Comparison of ENCODE assay signal across 22 cellular contexts in genomic region chr3:14183015-14183577, GRCh38. TPM values are rescaled to one million over a fixed set of nuclear protein-coding genes. Genes with fewer than 3 reads are reported as not detected.
A peak's percentile ranks its signal among the peaks of the same experiment; 100 is the strongest.
DNase-seq lines count a peak whose midpoint lies in the region; ATAC-seq and TF ChIP-seq lines count a peak whose summit lies in the region.
"Had no signal": no experiment of that assay in that cellular context is flagged by ENCODE, and none has a peak within 500 bp of the region (broad histone marks: within the 10 kb centered on the region; RNA-seq: fewer than 3 reads in every experiment).

No MANE protein-coding gene starts in this region.

- POLR2A ChIA-PET in PC-3 (lab: Charles Lee; ENCODE audit: unreplicated experiment): no interaction called here

- no TSS peak for BruUV-seq in PC-3 (replicated peaks; lab: Mats Ljungman, UMichigan)

- no peak for TF ChIP-seq POLR2A in esophagus squamous epithelium (IDR thresholded peaks at IDR 0.05)

- H2AFZ ChIP-seq in PC-3 (ENCODE audit: low read length): no peak overlapping the region

- CTCF ChIA-PET in PC-3 (lab: Charles Lee): no interaction called here

- peak overlapping the region; percentile 9 to 31 for H3K27ac Mint-ChIP-seq in natural killer cell
- no peak overlapping the region for H3K27ac Mint-ChIP-seq in natural killer cell treated with Interleukin-12 subunit alpha and Interleukin-12 subunit beta and Interleukin-15 and Interleukin-18, amount 100 ng/mL, for 72 hours

- H3K27me3 Mint-ChIP-seq in natural killer cell (ENCODE audit: low read depth in 2 of 2): no peaks in the 10 kb centered on the region
- no peaks in the 10 kb centered on the region for H3K27me3 Mint-ChIP-seq in natural killer cell treated with Interleukin-12 subunit alpha and Interleukin-12 subunit beta and Interleukin-15 and Interleukin-18, amount 100 ng/mL, for 72 hours

- H3K36me3 ChIP-seq in esophagus squamous epithelium (peaks cover 0 to 60% (median 17%) of the 10 kb centered on the region in 3 donors), PC-3 (ENCODE audit: low read depth, low read length) (peaks cover 55% of the 10 kb centered on the region)

- peaks cover 0 to 51% (median 18%) of the 10 kb centered on the region in 3 donors for H3K4me1 ChIP-seq in esophagus squamous epithelium
- peaks cover 6% of the 10 kb centered on the region; the same call in 1 of the 2 replicates for H3K4me1 ChIP-seq in PC-3 (ENCODE audit: insufficient read depth, low read length)

- peaks cover 9% of the 10 kb centered on the region for H3K36me3 Mint-ChIP-seq in natural killer cell
- H3K36me3 Mint-ChIP-seq in natural killer cell treated with Interleukin-12 subunit alpha and Interleukin-12 subunit beta and Interleukin-15 and Interleukin-18, amount 100 ng/mL, for 72 hours: no peaks in the 10 kb centered on the region

- H3K4me3 ChIP-seq in esophagus squamous epithelium (no peak overlapping the region), PC-3 (ENCODE audit: low read length) (no peak overlapping the region)
- H3K4me3 ChIP-seq: BLaER1 treated with 17β-estradiol and CSF1 and Interleukin-3, amounts not matched to agents 10 nM and 100 nM; SK-N-MC had no signal

- no peaks in the 10 kb centered on the region for H3K9me2 ChIP-seq in PC-3 (replicated peaks; ENCODE audit: low read length)

- peak overlapping the region in 3 of 4 donors; percentile 52 to 73 (median 65) for H3K27ac ChIP-seq in esophagus squamous epithelium
- H3K27ac ChIP-seq in PC-3 (ENCODE audit: low read length): no peak overlapping the region
- H3K27ac ChIP-seq: BLaER1 treated with 17β-estradiol and CSF1 and Interleukin-3, amounts not matched to agents 10 nM and 100 nM; KMS-11; RWPE1; SK-N-MC had no signal

- peaks cover 60% of the 10 kb centered on the region for H3K79me2 ChIP-seq in PC-3 (ENCODE audit: low read length)

- H4K20me1 ChIP-seq in PC-3 (ENCODE audit: low read length): no peaks in the 10 kb centered on the region

- H3K9me3 Mint-ChIP-seq in natural killer cell: no peaks in the 10 kb centered on the region
- H3K9me3 Mint-ChIP-seq in natural killer cell treated with Interleukin-12 subunit alpha and Interleukin-12 subunit beta and Interleukin-15 and Interleukin-18, amount 100 ng/mL, for 72 hours: no peaks in the 10 kb centered on the region
- H3K9me3 Mint-ChIP-seq: CD8-positive, alpha-beta memory T cell had no signal

- H3K4me2 ChIP-seq in PC-3 (ENCODE audit: low read length): no peak overlapping the region
- H3K4me2 ChIP-seq: BLaER1 treated with 17β-estradiol and CSF1 and Interleukin-3, amounts not matched to agents 10 nM and 100 nM; KMS-11 had no signal

- intact Hi-C loops in natural killer cell (cut with micrococcal nuclease): no loop called here
- intact Hi-C loops in esophagus squamous epithelium (cut with DNase I): no loop called here
- intact Hi-C loops in PC-3 (cut with micrococcal nuclease): no loop called here

- DNase-seq in NCI-H510A treated with DMSO at 0.1 percent for 48 hours (lab: John Stamatoyannopoulos, UW) (peak; percentile 34), NCI-H510A (lab: John Stamatoyannopoulos, UW) (no peak), natural killer cell (no peak), esophagus squamous epithelium (lab: John Stamatoyannopoulos, UW) (no peak), NCI-H2081 treated with DMSO at 0.1 percent for 48 hours (lab: John Stamatoyannopoulos, UW) (no peak), PC-3 (no peak)
- DNase-seq in natural killer cell treated with Interleukin-12 subunit alpha and Interleukin-12 subunit beta and Interleukin-15 and Interleukin-18, amount 100 ng/mL, for 72 hours (ENCODE audit: low spot score): no peak
- DNase-seq: 8988T; Calu3; CD8-positive, alpha-beta memory T cell; DMS153; GDM1; GOT3; HCEC 1CT; NCI-H1417; NCI-H1694 treated with DMSO at 0.1 percent for 48 hours; NCI-H748 treated with DMSO at 0.1 percent for 48 hours; SHP77 treated with DMSO at 0.1 percent for 48 hours had no signal

- H3K9ac ChIP-seq in PC-3 (ENCODE audit: low read length): no peak overlapping the region
- H3K9ac ChIP-seq: KMS-11 had no signal

- H3K9me3 ChIP-seq in esophagus squamous epithelium: no peaks in the 10 kb centered on the region
- no peaks in the 10 kb centered on the region for H3K9me3 ChIP-seq in PC-3 (ENCODE audit: low read length)
- H3K9me3 ChIP-seq: BLaER1 treated with 17β-estradiol and CSF1 and Interleukin-3, amounts not matched to agents 10 nM and 100 nM had no signal

- H3K4me3 Mint-ChIP-seq in natural killer cell: no peak overlapping the region
- H3K4me3 Mint-ChIP-seq in natural killer cell treated with Interleukin-12 subunit alpha and Interleukin-12 subunit beta and Interleukin-15 and Interleukin-18, amount 100 ng/mL, for 72 hours: no peak overlapping the region

- WGBS in esophagus squamous epithelium, 2 donors: 35 to 47% methylated on average over 2 of the region's 2 CpGs

- no peak for ATAC-seq in natural killer cell
- no peak for ATAC-seq in natural killer cell treated with Interleukin-12 subunit alpha and Interleukin-12 subunit beta and Interleukin-15 and Interleukin-18, amount 100 ng/mL, for 72 hours
- no peak for ATAC-seq in PC-3

- no peaks in the 10 kb centered on the region for H3F3A ChIP-seq in PC-3 (ENCODE audit: low read length, unreplicated experiment)

- H3K27me3 ChIP-seq in esophagus squamous epithelium: no peaks in the 10 kb centered on the region
- H3K27me3 ChIP-seq in PC-3 (ENCODE audit: low read length): no peaks in the 10 kb centered on the region
- H3K27me3 ChIP-seq: BLaER1 treated with 17β-estradiol and CSF1 and Interleukin-3, amounts not matched to agents 10 nM and 100 nM had no signal

- peaks cover 24 to 32% of the 10 kb centered on the region in 2 donors for H3K4me1 Mint-ChIP-seq in natural killer cell
- peaks cover 29 to 31% of the 10 kb centered on the region in 2 donors for H3K4me1 Mint-ChIP-seq in natural killer cell treated with Interleukin-12 subunit alpha and Interleukin-12 subunit beta and Interleukin-15 and Interleukin-18, amount 100 ng/mL, for 72 hours (ENCODE audit: low read depth in 2 of 2)

- TF ChIP-seq CTCF in natural killer cell (IDR thresholded peaks at IDR 0.05) (no peak), esophagus squamous epithelium (IDR thresholded peaks at IDR 0.05) (no peak), PC-3 (conservative IDR thresholded peaks at IDR 0.05; ENCODE audit: low read depth, low read length) (no peak)

RNA-seq across cellular contexts. Expression of gene LSM3, which starts 4.5 kb away (rescaled TPM):
- 1 to 10 TPM; 7.6 to 9.1 (median 8.9) TPM for total RNA-seq in natural killer cell
- total RNA-seq in natural killer cell treated with Interleukin-12 subunit alpha and Interleukin-12 subunit beta and Interleukin-15 and Interleukin-18, amount 100 ng/mL, for 72 hours: 10 to 100 TPM; 15.1 to 15.2 TPM
- total RNA-seq in esophagus squamous epithelium: 10 to 100 TPM in 3 of 4 donors, 1 to 10 TPM in 1; 6.3 to 21.5 (median 13.7) TPM
- total RNA-seq in PC-3 (2014; rRNA removed): 22.0 and 27.2 TPM in 2 replicates

RNA-seq across cellular contexts. Expression of gene XPC, which starts 4.7 kb away (rescaled TPM):
- 10 to 100 TPM; 45.5 to 62.1 (median 50.0) TPM for total RNA-seq in natural killer cell
- total RNA-seq in natural killer cell treated with Interleukin-12 subunit alpha and Interleukin-12 subunit beta and Interleukin-15 and Interleukin-18, amount 100 ng/mL, for 72 hours: 10 to 100 TPM; 24.6 to 31.5 TPM
- total RNA-seq in esophagus squamous epithelium: 10 to 100 TPM; 14.4 to 47.9 (median 30.0) TPM
- total RNA-seq in PC-3 (2014; rRNA removed): 24.3 and 26.1 TPM in 2 replicates

RNA-seq across cellular contexts. Expression of gene TMEM43, which starts 58.2 kb away (rescaled TPM):
- 10 to 100 TPM; 49.5 to 61.1 (median 54.1) TPM for total RNA-seq in natural killer cell
- 10 to 100 TPM; 37.3 to 42.6 TPM for total RNA-seq in natural killer cell treated with Interleukin-12 subunit alpha and Interleukin-12 subunit beta and Interleukin-15 and Interleukin-18, amount 100 ng/mL, for 72 hours
- 100 to 1,000 TPM in 1 of 4 donors, 10 to 100 TPM in 3; 64.0 to 140 (median 76.3) TPM for total RNA-seq in esophagus squamous epithelium
- 78.6 and 83.1 TPM in 2 replicates for total RNA-seq in PC-3 (2014; rRNA removed)

RNA-seq across cellular contexts. Expression of gene CHCHD4, which starts 58.4 kb away (rescaled TPM):
- total RNA-seq in natural killer cell: 1 to 10 TPM; 2.1 to 4.3 (median 3.4) TPM
- total RNA-seq in natural killer cell treated with Interleukin-12 subunit alpha and Interleukin-12 subunit beta and Interleukin-15 and Interleukin-18, amount 100 ng/mL, for 72 hours: 10 to 100 TPM; 13.2 to 14.6 TPM
- 10 to 100 TPM in 3 of 4 donors, 1 to 10 TPM in 1; 4.2 to 17.8 (median 16.3) TPM for total RNA-seq in esophagus squamous epithelium
- 39.5 and 43.3 TPM in 2 replicates for total RNA-seq in PC-3 (2014; rRNA removed)

Comparison
In these comparisons a context has a peak if more than half of its experiments do, and no peak if none do; other contexts are left out.
1. H3K27ac Mint-ChIP-seq: peak in natural killer cell (2 of 2); none in natural killer cell treated with Interleukin-12 subunit alpha and Interleukin-12 subunit beta and Interleukin-15 and Interleukin-18, amount 100 ng/mL, for 72 hours (0 of 2).